ENCODE assay signal across 1 cellular context in the genomic region with DNA sequence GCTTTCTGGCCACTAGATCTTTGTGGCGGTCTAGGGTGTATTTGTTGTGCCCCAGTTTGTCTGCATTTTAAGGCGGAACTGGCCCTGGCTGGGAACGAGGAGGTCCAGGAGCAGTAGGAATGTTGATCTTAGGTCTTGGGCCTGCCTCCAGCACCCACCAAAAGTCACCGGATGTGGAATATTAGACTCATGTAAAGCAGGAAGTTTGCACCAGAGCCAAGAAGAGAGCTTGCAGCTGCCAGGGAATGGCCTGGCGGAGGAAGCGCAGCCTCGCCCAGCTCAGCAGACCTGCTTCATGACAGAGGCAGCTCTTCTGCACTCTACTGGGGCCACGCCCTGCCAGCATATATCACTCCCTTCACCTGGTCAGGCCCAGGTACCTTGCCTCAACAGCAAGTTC.
TF ChIP-seq lines count a peak whose summit lies in the region.

No MANE protein-coding gene starts in this region.

TF ChIP-seq in SK-N-SH, 30 proteins besides CTCF, POLR2A, EP300 and RAD21 (continued from another document):
- no peak for TF ChIP-seq USF2 (IDR thresholded peaks at IDR 0.05; ENCODE audit: borderline replicate concordance, low read depth, low read length)
TF ChIP-seq in SK-N-SH: peak in this region for 0.
